In genomic region chr9:76905984-76906861, GRCh38 we compare ENCODE assay signal across 8 cellular contexts. TPM values are rescaled to one million over a fixed set of nuclear protein-coding genes. Genes with fewer than 3 reads are reported as not detected.
DNase-seq lines count a peak whose midpoint lies in the region; ATAC-seq and TF ChIP-seq lines count a peak whose summit lies in the region.

TSS of gene PRUNE2 (minus strand) at chr9:76906114. CDS start at chr9:76905963, 151 bp downstream.

- H3K27me3 ChIP-seq in Panc1 (ENCODE audit: control insufficient read depth, insufficient read depth, low read length) (peaks cover 12% of the 10 kb centered on the region), layer of hippocampus (ENCODE audit: control insufficient read depth, insufficient read depth, low read length) (no peaks in the 10 kb centered on the region)

- intact Hi-C loops in Panc1 (cut with micrococcal nuclease; ENCODE audit: unreplicated experiment) = loop anchor here (10.0 kb wide), 1 partner anchor 91 kb away; no protein-coding TSS in a partner anchor

- H3K4me3 ChIP-seq in Panc1 (ENCODE audit: low read depth in 2 of 2, low read length in 2 of 2) = peak within 1 kb of the TSS; percentile 30 to 40

- no peak within 1 kb of the TSS for H3K27ac ChIP-seq in Panc1 (ENCODE audit: low read length)
- H3K27ac ChIP-seq in layer of hippocampus (ENCODE audit: low read depth, low read length) = peak within 1 kb of the TSS; percentile 85

- POLR2A ChIA-PET in Panc1 (lab: Charles Lee) = no interaction called here

- no peak for TF ChIP-seq CTCF in Panc1 (IDR thresholded peaks at IDR 0.05)

- no peaks in the 10 kb centered on the region for H3K9me3 ChIP-seq in Panc1 (ENCODE audit: control insufficient read depth, insufficient read depth, low read depth, low read length)

- no TSS peak for BruUV-seq in Panc1 (replicated peaks; lab: Mats Ljungman, UMichigan)

- DNase-seq in DMS79 treated with DMSO at 0.1 percent for 48 hours (lab: John Stamatoyannopoulos, UW) = peak; percentile 62
- peak; percentile 5 for DNase-seq in HK-2 (ENCODE audit: unreplicated experiment)
- DNase-seq in Panc1 (ENCODE audit: low read depth, low spot score) = no peak
- peak; percentile 62 for DNase-seq in dermis blood vessel endothelial cell
- DNase-seq in stimulated activated CD8-positive, alpha-beta memory T cell treated with anti-CD3 and anti-CD28 coated beads, Interleukin-4, amount 100 ng/mL, for 48 hours = peak; percentile 40
- no peak for DNase-seq in NCI-H187 treated with DMSO at 0.1 percent for 48 hours (lab: John Stamatoyannopoulos, UW)

- no peaks in the 10 kb centered on the region for H3K4me1 ChIP-seq in Panc1 (ENCODE audit: control insufficient read depth, insufficient read depth, low read length)

- no peaks in the 10 kb centered on the region for H3K36me3 ChIP-seq in Panc1 (ENCODE audit: control insufficient read depth, insufficient read depth, low read length)

- in situ Hi-C loops in Panc1 (cut with HindIII; ENCODE audit: low pct_unique_long_range_greater_than_20kb, low sequenced_read_pairs) = no loop called here

- peak; percentile 88 for ATAC-seq in Panc1
- no peak for ATAC-seq in GM18870 (IDR thresholded peaks at IDR 0.05; ENCODE audit: unreplicated experiment)

- CTCF ChIA-PET in Panc1 (lab: Charles Lee) = no interaction called here

RNA-seq across cellular contexts. Expression of gene PRUNE2, which starts in this region (rescaled TPM):
- total RNA-seq in Panc1 (2021; ENCODE audit: unreplicated experiment) (0.18 TPM), dermis blood vessel endothelial cell (7.8 and 22.4 TPM in 2 replicates)
- polyA plus RNA-seq in Panc1 (2012; ENCODE audit: insufficient read length) = not detected

Comparison
In these comparisons a context has a peak if more than half of its experiments do, and no peak if none do; other contexts are left out.
1. Peak in ATAC-seq and H3K4me3 ChIP-seq in Panc1; RNA of the gene not detected or under 1 TPM.
2. DNase-seq: peak in DMS79 treated with DMSO at 0.1 percent for 48 hours (single experiment), HK-2 (single experiment), dermis blood vessel endothelial cell (single experiment) and stimulated activated CD8-positive, alpha-beta memory T cell treated with anti-CD3 and anti-CD28 coated beads, Interleukin-4, amount 100 ng/mL, for 48 hours (single experiment); none in Panc1 (single experiment) and NCI-H187 treated with DMSO at 0.1 percent for 48 hours (single experiment).